16 cellular contexts compared by ENCODE assay signal in genomic region chr7:51189777-51190176, GRCh38.
"Had no signal": no experiment of that assay in that cellular context is flagged by ENCODE, and none has a peak within 500 bp of the region (broad histone marks: within the 10 kb centered on the region; RNA-seq: fewer than 3 reads in every experiment).

No MANE protein-coding gene starts in this region.

- H3K9me3 ChIP-seq: colonic mucosa, esophagus muscularis mucosa, gastroesophageal sphincter, heart left ventricle, left lung, lower lobe of right lung, mucosa of descending colon had no signal

- H3K4me1 ChIP-seq: colonic mucosa, foreskin keratinocyte, left lung, lower lobe of right lung had no signal

- DNase-seq: colonic mucosa; cortex of kidney; effector CD4-positive, alpha-beta T cell; effector memory CD4-positive, alpha-beta T cell; foreskin keratinocyte; heart left ventricle; hippocampal formation; left cardiac atrium; left lung; left ventricle myocardium superior; lower lobe of right lung; mesenchymal stem cell; mucosa of descending colon; naive B cell had no signal

- H3K36me3 ChIP-seq: colonic mucosa, left lung had no signal

- H3K4me3 ChIP-seq: colonic mucosa, esophagus muscularis mucosa, gastroesophageal sphincter, heart left ventricle, left lung, lower lobe of right lung, mucosa of descending colon had no signal

- ATAC-seq: foreskin keratinocyte, gastroesophageal sphincter, heart left ventricle, left cardiac atrium, left lung, left ventricle myocardium superior, lower lobe of right lung, mucosa of descending colon had no signal

- H3K27ac ChIP-seq: colonic mucosa, foreskin keratinocyte, left lung, lower lobe of right lung had no signal

- H3K27me3 ChIP-seq: colonic mucosa, esophagus muscularis mucosa, foreskin keratinocyte, gastroesophageal sphincter, heart left ventricle, left lung had no signal
